1 cellular context compared by ENCODE assay signal in genomic region chr2:74011246-74011645, GRCh38.
A peak's percentile ranks its signal among the peaks of the same experiment; 100 is the strongest.
TF ChIP-seq lines count a peak whose summit lies in the region.

No MANE protein-coding gene starts in this region.

TF ChIP-seq in HepG2, 621 proteins besides CTCF, POLR2A, EP300 and RAD21 (continued from another document):
- TF ChIP-seq HIC2 (CRISPR knock-in tag; IDR thresholded peaks at IDR 0.05; ENCODE audit: low read depth) (no peak), HNF4A (CRISPR knock-in tag; IDR thresholded peaks at IDR 0.05) (0 out of 2 replicates have a peak, but pooled peaks have one; percentile 23)
